18 cellular contexts compared by ENCODE assay signal in the genomic region with DNA sequence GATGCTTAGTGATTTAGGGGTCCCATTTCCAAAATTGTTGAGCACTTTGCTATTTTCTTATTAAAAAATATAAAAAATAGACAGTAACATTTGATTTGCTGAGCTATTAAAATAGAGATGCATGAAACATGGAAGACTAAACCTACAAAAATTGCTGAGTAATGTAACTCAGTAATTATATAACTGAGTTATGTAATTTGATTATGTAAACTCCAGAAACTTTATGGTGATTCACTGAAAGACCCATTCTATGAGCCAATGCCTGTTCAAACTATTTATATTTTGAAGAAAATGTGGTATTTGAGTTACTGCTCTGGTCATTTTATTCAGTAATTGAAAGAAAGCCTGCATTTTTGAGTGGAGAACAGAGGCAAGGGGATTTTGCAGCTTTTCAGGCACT.
DNase-seq lines count a peak whose midpoint lies in the region; ATAC-seq and TF ChIP-seq lines count a peak whose summit lies in the region.
"Had no signal": no experiment of that assay in that cellular context is flagged by ENCODE, and none has a peak within 500 bp of the region (broad histone marks: within the 10 kb centered on the region; RNA-seq: fewer than 3 reads in every experiment).

No MANE protein-coding gene starts in this region.

- no peak overlapping the region for H3K4me2 ChIP-seq in HCT116 (ENCODE audit: low read length)
- no peak overlapping the region for H3K4me2 ChIP-seq in PC-3 (ENCODE audit: low read length)

- peak; percentile 8 for DNase-seq in ELR (ENCODE audit: low read depth)
- DNase-seq in HCT116 (ENCODE audit: low read depth, low spot score): no peak
- DNase-seq in PC-3: no peak
- peak; percentile 56 for DNase-seq in dedifferentiated amniotic fluid mesenchymal stem cell (ENCODE audit: extremely low spot score)
- no peak for DNase-seq in HuH-7.5 (ENCODE audit: low spot score)
- no peak for DNase-seq in activated CD4-positive, CD25-positive, alpha-beta regulatory T cell (lab: John Stamatoyannopoulos, UW)
- DNase-seq: BE2C, Calu3, DMS79 treated with DMSO at 0.1 percent for 48 hours, GOT3, Karpas-422, NCI-H1105 treated with DMSO at 0.1 percent for 48 hours, NCI-H2029, NCI-H446 treated with DMSO at 0.1 percent for 48 hours, OCI-M1 had no signal

- peak overlapping the region; percentile 84 for H2AFZ ChIP-seq in HCT116 (ENCODE audit: low read depth, low read length, poor library complexity, severe bottlenecking)
- no peak overlapping the region for H2AFZ ChIP-seq in PC-3 (ENCODE audit: low read length)

- ATAC-seq in HCT116 (no peak), PC-3 (peak; percentile 15; the same call in 1 of the 2 replicates), gastroesophageal sphincter (no peak), GM19455 (IDR thresholded peaks at IDR 0.05; ENCODE audit: unreplicated experiment) (no peak)

- H3K79me2 ChIP-seq in HCT116 (ENCODE audit: insufficient read depth, low read length) (no peaks in the 10 kb centered on the region), PC-3 (ENCODE audit: low read length) (no peaks in the 10 kb centered on the region)

- H3K4me1 ChIP-seq in HCT116 (ENCODE audit: control insufficient read depth in 1 of 2, insufficient read depth in 2 of 2, low read length in 2 of 2) (no peaks in the 10 kb centered on the region), PC-3 (ENCODE audit: insufficient read depth, low read length) (no peaks in the 10 kb centered on the region), gastroesophageal sphincter (no peaks in the 10 kb centered on the region)
- H3K4me1 ChIP-seq: HAP-1 had no signal

- BruUV-seq in HCT116 (replicated peaks; lab: Mats Ljungman, UMichigan) (no TSS peak), PC-3 (replicated peaks; lab: Mats Ljungman, UMichigan) (no TSS peak)

- H4K20me1 ChIP-seq in HCT116 (ENCODE audit: insufficient read depth): no peaks in the 10 kb centered on the region
- H4K20me1 ChIP-seq in PC-3 (ENCODE audit: low read length): no peaks in the 10 kb centered on the region

- H3K27me3 ChIP-seq in HCT116 (ENCODE audit: insufficient read depth, low read length) (no peaks in the 10 kb centered on the region), PC-3 (ENCODE audit: low read length) (no peaks in the 10 kb centered on the region), gastroesophageal sphincter (no peaks in the 10 kb centered on the region)
- H3K27me3 ChIP-seq: BE2C had no signal

- TF ChIP-seq POLR2A in HCT116 (IDR thresholded peaks at IDR 0.05; ENCODE audit: borderline replicate concordance, extremely low read depth, insufficient read depth, insufficient read length): no peak
- TF ChIP-seq POLR2A in gastroesophageal sphincter (IDR thresholded peaks at IDR 0.05): no peak

- TF ChIP-seq CTCF in HCT116 (IDR thresholded peaks at IDR 0.05 in 2 of 3, conservative IDR thresholded peaks at IDR 0.05 in 1 of 3; ENCODE audit: borderline replicate concordance in 1 of 3, insufficient read depth in 1 of 3, low read depth in 2 of 3, low read length in 2 of 3) (no peak), PC-3 (conservative IDR thresholded peaks at IDR 0.05; ENCODE audit: low read depth, low read length) (no peak), gastroesophageal sphincter (IDR thresholded peaks at IDR 0.05) (no peak)

- H3K9ac ChIP-seq in HCT116 (ENCODE audit: low read length) (no peak overlapping the region), PC-3 (ENCODE audit: low read length) (no peak overlapping the region)

- H3K9me2 ChIP-seq in HCT116 (ENCODE audit: insufficient read depth): no peaks in the 10 kb centered on the region
- no peaks in the 10 kb centered on the region for H3K9me2 ChIP-seq in PC-3 (replicated peaks; ENCODE audit: low read length)

- TF ChIP-seq RAD21 in HCT116 (IDR thresholded peaks at IDR 0.05; ENCODE audit: low read depth): no peak

- H3K36me3 ChIP-seq in HCT116 (ENCODE audit: control insufficient read depth in 1 of 2, insufficient read depth in 2 of 2, low read length in 2 of 2) (no peaks in the 10 kb centered on the region), PC-3 (ENCODE audit: low read depth, low read length) (no peaks in the 10 kb centered on the region), gastroesophageal sphincter (no peaks in the 10 kb centered on the region)
- H3K36me3 ChIP-seq: BE2C, HAP-1 had no signal

- POLR2A ChIA-PET in HCT116 (lab: Charles Lee): no interaction called here
- POLR2A ChIA-PET in PC-3 (lab: Charles Lee; ENCODE audit: unreplicated experiment): no interaction called here

- intact Hi-C loops in HCT116 (cut with micrococcal nuclease): no loop called here
- intact Hi-C loops in PC-3 (cut with micrococcal nuclease): loop anchor here (5.0 kb wide), 1 partner anchor 353 kb away; no protein-coding TSS in a partner anchor

- CTCF ChIA-PET in HCT116 (lab: Charles Lee): interaction anchor here (1.0 kb wide), 1 partner anchor 43 kb away, joined by 4 read pairs; no protein-coding TSS in a partner anchor
- CTCF ChIA-PET in PC-3 (lab: Charles Lee): interaction anchor here (0.5 kb wide), 1 partner anchor 124 kb away, joined by 4 read pairs; no protein-coding TSS in a partner anchor

- TF ChIP-seq EP300 in gastroesophageal sphincter (IDR thresholded peaks at IDR 0.05): no peak

- RAD21 ChIA-PET in HCT116 (lab: Charles Lee; ENCODE audit: low non-redundant PET in 1 of 2, low total read pairs in 2 of 2, uncharacterized antibody in 2 of 2, unreplicated experiment in 2 of 2): no interaction called here

- no peak overlapping the region for H3K27ac ChIP-seq in HCT116 (ENCODE audit: low read depth, low read length)
- H3K27ac ChIP-seq in PC-3 (ENCODE audit: low read length): no peak overlapping the region
- H3K27ac ChIP-seq in gastroesophageal sphincter: no peak overlapping the region

- H3K4me3 ChIP-seq in HCT116 (replicated peaks in 1 of 2; ENCODE audit: low read depth in 1 of 2, low read length in 2 of 2) (no peak overlapping the region), PC-3 (ENCODE audit: low read length) (no peak overlapping the region), gastroesophageal sphincter (no peak overlapping the region)
- H3K4me3 ChIP-seq: HAP-1 had no signal

- H3K9me3 ChIP-seq in HCT116 (ENCODE audit: control insufficient read depth in 1 of 2, insufficient read depth in 1 of 2, low read depth in 1 of 2, low read length in 2 of 2): no peaks in the 10 kb centered on the region
- H3K9me3 ChIP-seq in PC-3 (ENCODE audit: low read length): no peaks in the 10 kb centered on the region
- H3K9me3 ChIP-seq in gastroesophageal sphincter: no peaks in the 10 kb centered on the region
- H3K9me3 ChIP-seq: BE2C, HAP-1 had no signal

- H3F3A ChIP-seq in PC-3 (ENCODE audit: low read length, unreplicated experiment): no peaks in the 10 kb centered on the region

TF ChIP-seq in HCT116, 20 proteins besides CTCF, POLR2A, EP300 and RAD21:
- TF ChIP-seq FOSL1 (IDR thresholded peaks at IDR 0.05; ENCODE audit: low read depth): no peak
- no peak for TF ChIP-seq EZH2 (IDR thresholded peaks at IDR 0.05)
- no peak for TF ChIP-seq ELF1 (IDR thresholded peaks at IDR 0.05; ENCODE audit: borderline replicate concordance, low read depth)
- TF ChIP-seq, protein P1, sequence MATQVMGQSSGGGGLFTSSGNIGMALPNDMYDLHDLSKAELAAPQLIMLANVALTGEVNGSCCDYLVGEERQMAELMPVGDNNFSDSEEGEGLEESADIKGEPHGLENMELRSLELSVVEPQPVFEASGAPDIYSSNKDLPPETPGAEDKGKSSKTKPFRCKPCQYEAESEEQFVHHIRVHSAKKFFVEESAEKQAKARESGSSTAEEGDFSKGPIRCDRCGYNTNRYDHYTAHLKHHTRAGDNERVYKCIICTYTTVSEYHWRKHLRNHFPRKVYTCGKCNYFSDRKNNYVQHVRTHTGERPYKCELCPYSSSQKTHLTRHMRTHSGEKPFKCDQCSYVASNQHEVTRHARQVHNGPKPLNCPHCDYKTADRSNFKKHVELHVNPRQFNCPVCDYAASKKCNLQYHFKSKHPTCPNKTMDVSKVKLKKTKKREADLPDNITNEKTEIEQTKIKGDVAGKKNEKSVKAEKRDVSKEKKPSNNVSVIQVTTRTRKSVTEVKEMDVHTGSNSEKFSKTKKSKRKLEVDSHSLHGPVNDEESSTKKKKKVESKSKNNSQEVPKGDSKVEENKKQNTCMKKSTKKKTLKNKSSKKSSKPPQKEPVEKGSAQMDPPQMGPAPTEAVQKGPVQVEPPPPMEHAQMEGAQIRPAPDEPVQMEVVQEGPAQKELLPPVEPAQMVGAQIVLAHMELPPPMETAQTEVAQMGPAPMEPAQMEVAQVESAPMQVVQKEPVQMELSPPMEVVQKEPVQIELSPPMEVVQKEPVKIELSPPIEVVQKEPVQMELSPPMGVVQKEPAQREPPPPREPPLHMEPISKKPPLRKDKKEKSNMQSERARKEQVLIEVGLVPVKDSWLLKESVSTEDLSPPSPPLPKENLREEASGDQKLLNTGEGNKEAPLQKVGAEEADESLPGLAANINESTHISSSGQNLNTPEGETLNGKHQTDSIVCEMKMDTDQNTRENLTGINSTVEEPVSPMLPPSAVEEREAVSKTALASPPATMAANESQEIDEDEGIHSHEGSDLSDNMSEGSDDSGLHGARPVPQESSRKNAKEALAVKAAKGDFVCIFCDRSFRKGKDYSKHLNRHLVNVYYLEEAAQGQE (IDR thresholded peaks at IDR 0.05; ENCODE audit: low read depth): no peak
- TF ChIP-seq TCF7L2 (IDR thresholded peaks at IDR 0.05; ENCODE audit: borderline replicate concordance, extremely low read depth, insufficient read depth, insufficient read length): no peak
TF ChIP-seq in HCT116: peak in this region for 0.

Comparison
In these comparisons a context has a peak if more than half of its experiments do, and no peak if none do; other contexts are left out.
1. DNase-seq: peak in ELR (single experiment) and dedifferentiated amniotic fluid mesenchymal stem cell (single experiment); none in HCT116 (single experiment), PC-3 (single experiment), HuH-7.5 (single experiment) and activated CD4-positive, CD25-positive, alpha-beta regulatory T cell (0 of 4).